Comparison of ENCODE assay signal across 22 cellular contexts in genomic region chr5:11027660-11028059, GRCh38.
DNase-seq lines count a peak whose midpoint lies in the region; ATAC-seq, FAIRE-seq and TF ChIP-seq lines count a peak whose summit lies in the region.
"Had no signal": no experiment of that assay in that cellular context is flagged by ENCODE, and none has a peak within 500 bp of the region (broad histone marks: within the 10 kb centered on the region; RNA-seq: fewer than 3 reads in every experiment).

No MANE protein-coding gene starts in this region.

- no peaks in the 10 kb centered on the region for H3K4me1 ChIP-seq in GM23338 (ENCODE audit: insufficient read depth)
- no peaks in the 10 kb centered on the region for H3K4me1 ChIP-seq in pancreas
- H3K4me1 ChIP-seq: Peyer's patch had no signal

- H3K4me3 ChIP-seq in GM06990 (replicated peaks; ENCODE audit: low read depth, low read length) (no peak overlapping the region), GM23338 (no peak overlapping the region), pancreas (no peak overlapping the region)
- H3K4me3 ChIP-seq: ovary, Peyer's patch had no signal

- ATAC-seq in GM19035 (IDR thresholded peaks at IDR 0.05; ENCODE audit: unreplicated experiment) (peak; percentile 77), GM21723 (IDR thresholded peaks at IDR 0.05; ENCODE audit: unreplicated experiment) (peak; percentile 78), HG03159 (IDR thresholded peaks at IDR 0.05; ENCODE audit: unreplicated experiment) (peak; percentile 60), GM23338 (no peak), pancreas (no peak)
- ATAC-seq: activated CD4-positive, CD25-positive, alpha-beta regulatory T cell treated with anti-CD3 and anti-CD28 coated beads, Interleukin-2, amount 50 U/mL, for 24 hours; T-cell had no signal

- FAIRE-seq in pancreas (lab: Jason Lieb, UNC) = no peak
- FAIRE-seq: islet of Langerhans had no signal

- intact Hi-C loops in pancreas (cut with DNase I) = no loop called here

- H4K20me1 ChIP-seq in GM23338 (replicated peaks; ENCODE audit: insufficient read depth) = no peaks in the 10 kb centered on the region

- H3K9me3 Mint-ChIP-seq in GM23338 = peaks cover 26% of the 10 kb centered on the region

- DNase-seq in GM06990 (ENCODE audit: extremely low read depth, insufficient read length) (peak; percentile 15), GM23338 (ENCODE audit: low spot score) (no peak), COLO829 (ENCODE audit: low spot score) (no peak), pancreas (no peak), NCI-H146 treated with DMSO at 0.1 percent for 48 hours (lab: John Stamatoyannopoulos, UW; ENCODE audit: unreplicated experiment) (no peak)
- DNase-seq: activated naive CD8-positive, alpha-beta T cell treated with anti-CD3 and anti-CD28 coated beads for 36 hours; activated T-cell treated with anti-CD3 and anti-CD28 coated beads for 4 hours; CD4-positive, CD25-positive, alpha-beta regulatory T cell; central memory CD4-positive, alpha-beta T cell; endodermal cell; NCI-H1105 treated with DMSO at 0.1 percent for 48 hours; NCI-H446 treated with DMSO at 0.1 percent for 48 hours; ovary; Peyer's patch; substantia nigra; T-cell had no signal

- no peaks in the 10 kb centered on the region for H3K27me3 Mint-ChIP-seq in GM23338 (ENCODE audit: insufficient read depth, low read depth, poor library complexity)
- H3K27me3 Mint-ChIP-seq: CD4-positive, CD25-positive, alpha-beta regulatory T cell had no signal

- no peaks in the 10 kb centered on the region for H3K9me2 ChIP-seq in GM23338 (ENCODE audit: insufficient read depth)

- peaks cover 19% of the 10 kb centered on the region; the same call in 2 of the 3 replicates for H3K36me3 Mint-ChIP-seq in GM23338 (ENCODE audit: low read depth)
- H3K36me3 Mint-ChIP-seq: activated naive CD8-positive, alpha-beta T cell treated with anti-CD3 and anti-CD28 coated beads for 36 hours; CD4-positive, CD25-positive, alpha-beta regulatory T cell; T-cell had no signal

- no peaks in the 10 kb centered on the region for H3K9me3 ChIP-seq in pancreas
- H3K9me3 ChIP-seq: ovary, Peyer's patch had no signal

- H3F3A ChIP-seq in GM23338 (replicated peaks; ENCODE audit: low read depth) = no peaks in the 10 kb centered on the region

- H3K27me3 ChIP-seq in GM06990 (replicated peaks; ENCODE audit: control insufficient read depth, insufficient read depth, low read length) (no peaks in the 10 kb centered on the region), GM23338 (ENCODE audit: insufficient read depth) (no peaks in the 10 kb centered on the region), pancreas (no peaks in the 10 kb centered on the region)
- H3K27me3 ChIP-seq: ovary, Peyer's patch had no signal

- no peaks in the 10 kb centered on the region for H3K79me2 ChIP-seq in GM23338 (replicated peaks; ENCODE audit: insufficient read depth)

- H3K4me1 Mint-ChIP-seq in GM23338 = no peaks in the 10 kb centered on the region
- H3K4me1 Mint-ChIP-seq: activated naive CD8-positive, alpha-beta T cell treated with anti-CD3 and anti-CD28 coated beads for 36 hours; CD4-positive, CD25-positive, alpha-beta regulatory T cell; endodermal cell; T-cell had no signal

- 77 to 80% methylated on average over 5 of the region's 5 CpGs for WGBS in pancreas, 2 donors

- no peak overlapping the region for H3K27ac Mint-ChIP-seq in GM23338
- H3K27ac Mint-ChIP-seq: activated naive CD8-positive, alpha-beta T cell treated with anti-CD3 and anti-CD28 coated beads for 36 hours; CD4-positive, CD25-positive, alpha-beta regulatory T cell; endodermal cell; T-cell had no signal

- no peaks in the 10 kb centered on the region for H3K36me3 ChIP-seq in GM06990 (ENCODE audit: control insufficient read depth, insufficient read depth, low read length)
- no peaks in the 10 kb centered on the region for H3K36me3 ChIP-seq in GM23338 (ENCODE audit: insufficient read depth)
- no peaks in the 10 kb centered on the region for H3K36me3 ChIP-seq in pancreas
- H3K36me3 ChIP-seq: ovary, Peyer's patch had no signal

- no peak overlapping the region for H3K27ac ChIP-seq in GM23338 (ENCODE audit: low read depth)
- H3K27ac ChIP-seq in pancreas = no peak overlapping the region
- H3K27ac ChIP-seq: 22Rv1, ovary, Peyer's patch had no signal

- no peak overlapping the region for H3K4me2 ChIP-seq in GM23338

- no peak overlapping the region for H3K4me3 Mint-ChIP-seq in GM23338
- H3K4me3 Mint-ChIP-seq: activated naive CD8-positive, alpha-beta T cell treated with anti-CD3 and anti-CD28 coated beads for 36 hours; CD4-positive, CD25-positive, alpha-beta regulatory T cell; endodermal cell; T-cell had no signal

- H2AFZ ChIP-seq in GM23338 = no peak overlapping the region

- TF ChIP-seq CTCF in GM06990 (IDR thresholded peaks at IDR 0.05; ENCODE audit: insufficient read depth, low read length, poor library complexity, severe bottlenecking) (no peak), GM23338 (conservative IDR thresholded peaks at IDR 0.05; ENCODE audit: low read depth in 2 of 2) (no peak), pancreas (IDR thresholded peaks at IDR 0.05) (no peak)

TF ChIP-seq in GM23338, 12 proteins besides CTCF, POLR2A, EP300 and RAD21:
- TF ChIP-seq JUNB (IDR thresholded peaks at IDR 0.05; ENCODE audit: unreplicated experiment) (no peak), NANOG (IDR thresholded peaks at IDR 0.05; ENCODE audit: borderline replicate concordance) (no peak), CREB1 (CRISPR knock-in tag; IDR thresholded peaks at IDR 0.05; ENCODE audit: low read depth) (no peak), STAT1 (IDR thresholded peaks at IDR 0.05; ENCODE audit: unreplicated experiment) (no peak), ZNF331 (CRISPR knock-in tag; IDR thresholded peaks at IDR 0.05; ENCODE audit: low read depth) (no peak)
TF ChIP-seq in GM23338: peak in this region for 0.

Comparison
In these comparisons a context has a peak if more than half of its experiments do, and no peak if none do; other contexts are left out.
1. ATAC-seq: peak in GM19035 (single experiment), GM21723 (single experiment) and HG03159 (single experiment); none in GM23338 (single experiment) and pancreas (0 of 4).